1 cellular context compared by ENCODE assay signal in genomic region chr14:24232121-24232644, GRCh38.
A peak's percentile ranks its signal among the peaks of the same experiment; 100 is the strongest.
TF ChIP-seq lines count a peak whose summit lies in the region.

TSS of gene NEDD8 (minus strand) at chr14:24232367. CDS start at chr14:24232267, 100 bp downstream.

TF ChIP-seq in HepG2, 621 proteins besides CTCF, POLR2A, EP300 and RAD21 (continued from another document and continues in another):
- TF ChIP-seq ZMYM2 (CRISPR knock-in tag; IDR thresholded peaks at IDR 0.05) (peak; percentile 74; the same call in 1 of the 2 replicates), EED (CRISPR knock-in tag; IDR thresholded peaks at IDR 0.05) (peak; percentile 99), ZBTB1 (CRISPR knock-in tag; IDR thresholded peaks at IDR 0.05; ENCODE audit: borderline replicate concordance) (peak; percentile 85; the same call in 1 of the 2 replicates), USF2 (IDR thresholded peaks at IDR 0.05; ENCODE audit: low read depth, low read length) (no peak), USF2 (CRISPR knock-in tag; IDR thresholded peaks at IDR 0.05; ENCODE audit: borderline replicate concordance) (peak; percentile 53; the same call in 1 of the 2 replicates), MXD1 (CRISPR knock-in tag; IDR thresholded peaks at IDR 0.05) (peak; percentile 62), ZNF567 (CRISPR knock-in tag; IDR thresholded peaks at IDR 0.05; ENCODE audit: borderline replicate concordance) (peak; percentile 35; the same call in 1 of the 2 replicates), NFIC (IDR thresholded peaks at IDR 0.05; ENCODE audit: low read length) (no peak), ZNF619 (CRISPR knock-in tag; IDR thresholded peaks at IDR 0.05) (no peak; the same call in 1 of the 2 replicates), DZIP1 (CRISPR knock-in tag; IDR thresholded peaks at IDR 0.05) (no peak), ZNF331 (CRISPR knock-in tag; IDR thresholded peaks at IDR 0.05) (no peak; the same call in none of the 2 replicates), IKZF5 (CRISPR knock-in tag; IDR thresholded peaks at IDR 0.05) (peak; percentile 48), HMGXB3 (CRISPR knock-in tag; IDR thresholded peaks at IDR 0.05; ENCODE audit: borderline replicate concordance) (peak; percentile 76; the same call in 1 of the 2 replicates), SIX1 (CRISPR knock-in tag; IDR thresholded peaks at IDR 0.05; ENCODE audit: borderline replicate concordance) (peak; percentile 40; the same call in 1 of the 2 replicates), ZNF713 (CRISPR knock-in tag; IDR thresholded peaks at IDR 0.05) (0 out of 2 replicates have a peak, but pooled peaks have one; percentile 32), GLI4 (CRISPR knock-in tag; IDR thresholded peaks at IDR 0.05; ENCODE audit: borderline replicate concordance) (peak; percentile 93; the same call in 1 of the 2 replicates), ZNF674 (CRISPR knock-in tag; IDR thresholded peaks at IDR 0.05; ENCODE audit: low read depth) (peak; percentile 97; the same call in 1 of the 2 replicates), ARNT2 (CRISPR knock-in tag; IDR thresholded peaks at IDR 0.05; ENCODE audit: low read depth) (peak; percentile 26; the same call in 1 of the 2 replicates), ZNF639 (CRISPR knock-in tag; conservative IDR thresholded peaks at IDR 0.05) (0 out of 2 replicates have a peak, but pooled peaks have one; percentile 69), ZSCAN31 (CRISPR knock-in tag; IDR thresholded peaks at IDR 0.05; ENCODE audit: low read depth) (peak; percentile 100), ETV5 (CRISPR knock-in tag; IDR thresholded peaks at IDR 0.05; ENCODE audit: borderline replicate concordance) (peak; percentile 13), CREB3 (CRISPR knock-in tag; IDR thresholded peaks at IDR 0.05) (0 out of 2 replicates have a peak, but pooled peaks have one; percentile 47), KDM4B (CRISPR knock-in tag; IDR thresholded peaks at IDR 0.05) (peak; percentile 14; the same call in 1 of the 2 replicates), HOMEZ (CRISPR knock-in tag; IDR thresholded peaks at IDR 0.05; ENCODE audit: low read depth) (peak; percentile 75), ZBTB21 (CRISPR knock-in tag; IDR thresholded peaks at IDR 0.05) (peak; percentile 97), SNAI1 (CRISPR knock-in tag; IDR thresholded peaks at IDR 0.05; ENCODE audit: borderline replicate concordance) (peak; percentile 99), ZNF597 (CRISPR knock-in tag; IDR thresholded peaks at IDR 0.05) (peak; percentile 96), RXRB (CRISPR knock-in tag; IDR thresholded peaks at IDR 0.05; ENCODE audit: borderline replicate concordance) (no peak; the same call in 1 of the 2 replicates), ZNF574 (CRISPR knock-in tag; IDR thresholded peaks at IDR 0.05) (peak; percentile 98), PRMT3 (CRISPR knock-in tag; IDR thresholded peaks at IDR 0.05; ENCODE audit: borderline replicate concordance, low read depth) (no peak), ZFP36L1 (CRISPR knock-in tag; IDR thresholded peaks at IDR 0.05) (no peak; the same call in 1 of the 2 replicates), HOXA9 (CRISPR knock-in tag; IDR thresholded peaks at IDR 0.05; ENCODE audit: borderline replicate concordance) (no peak), RELA (CRISPR knock-in tag; IDR thresholded peaks at IDR 0.05) (no peak; the same call in 1 of the 2 replicates), ATF3 (CRISPR knock-in tag; IDR thresholded peaks at IDR 0.05) (0 out of 2 replicates have a peak, but pooled peaks have one; percentile 1), ASH2L (IDR thresholded peaks at IDR 0.05; ENCODE audit: insufficient read length, low read depth, low read length) (no peak)
